ENCODE assay signal across 11 cellular contexts in the genomic region with DNA sequence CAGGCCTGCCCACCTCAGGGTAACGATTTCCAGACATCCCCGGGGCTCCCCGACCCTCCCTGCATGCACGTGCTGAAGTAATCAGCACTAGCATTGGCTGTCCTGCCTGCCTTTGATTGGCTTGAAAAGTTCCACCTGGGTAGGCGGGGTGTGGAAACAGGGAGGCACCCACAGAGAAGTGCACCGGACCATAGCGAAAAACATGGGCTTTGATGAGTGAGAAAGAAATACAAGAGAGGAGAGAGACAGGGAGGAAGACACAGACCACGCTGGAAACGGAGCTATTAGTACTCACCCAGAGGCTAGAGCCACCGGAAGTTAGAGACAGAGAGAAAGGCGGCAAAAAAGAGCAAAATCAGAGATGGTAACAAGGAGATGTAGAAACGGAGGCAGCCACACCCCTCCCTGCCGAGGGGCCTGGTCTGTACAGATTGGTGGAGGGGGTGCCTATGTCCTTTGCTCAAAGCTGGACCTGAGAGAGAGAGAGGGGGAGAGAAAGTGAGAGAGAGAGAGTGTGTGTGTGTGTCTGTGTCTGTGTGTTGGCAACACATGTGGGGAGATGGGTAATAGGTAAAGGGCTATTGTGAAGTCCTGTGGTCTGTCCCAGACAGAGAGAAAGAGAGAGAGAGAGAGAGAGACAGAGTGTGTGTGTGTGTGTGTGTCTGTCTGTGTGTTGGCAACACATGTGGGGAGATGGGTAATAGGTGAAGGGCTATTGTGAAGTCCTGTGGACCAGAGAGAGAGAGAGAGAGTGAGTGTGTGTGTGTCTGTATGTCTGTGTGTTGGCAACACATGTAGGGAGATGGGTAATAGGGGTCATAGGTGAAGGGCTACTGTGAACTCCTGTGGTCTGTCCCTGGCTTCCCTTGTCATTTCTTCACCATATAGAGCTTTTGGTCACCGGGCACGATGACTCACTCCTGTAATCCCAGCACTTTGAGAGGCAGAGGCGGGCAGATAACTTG. TPM values are rescaled to one million over a fixed set of nuclear protein-coding genes. Genes with fewer than 3 reads are reported as not detected.
DNase-seq lines count a peak whose midpoint lies in the region; ATAC-seq and TF ChIP-seq lines count a peak whose summit lies in the region.
"Had no signal": no experiment of that assay in that cellular context is flagged by ENCODE, and none has a peak within 500 bp of the region (broad histone marks: within the 10 kb centered on the region; RNA-seq: fewer than 3 reads in every experiment).

No MANE protein-coding gene starts in this region.

- CTCF ChIA-PET in Caco-2 (lab: Charles Lee) (interaction anchor here (1.3 to 4.0 kb wide), 3 partner anchors 29 to 52 kb away, joined by 4 to 51 read pairs (median 10); a partner anchor contains a TSS), HEK293T (lab: Yijun Ruan, JAX) (interaction anchor here (0.8 to 2.4 kb wide), 4 partner anchors 21 to 53 kb away, joined by 4 to 9 read pairs (median 4); no protein-coding TSS in a partner anchor)

- POLR2A ChIA-PET in Caco-2 (lab: Charles Lee) = no interaction called here
- POLR2A ChIA-PET in HEK293T (lab: Yijun Ruan, JAX) = interaction anchor here (1.4 kb wide), 1 partner anchor 28 kb away, joined by 5 read pairs; a partner anchor contains a TSS

- H3K27ac ChIP-seq in sigmoid colon = no peak overlapping the region

- H3K4me1 ChIP-seq in Caco-2 (0 out of 2 replicates have a peak, but pooled peaks cover 9% of the 10 kb centered on the region), sigmoid colon (peaks cover 0 to 25% (median 24%) of the 10 kb centered on the region in 4 donors)

- no peaks in the 10 kb centered on the region for H3K27me3 Mint-ChIP-seq in Caco-2 (ENCODE audit: insufficient read depth, unreplicated experiment)
- peaks cover 9% of the 10 kb centered on the region for H3K27me3 Mint-ChIP-seq in T-helper 17 cell

- H3K27me3 ChIP-seq in Caco-2 (replicated peaks; ENCODE audit: control insufficient read depth, insufficient read depth, low read length) (no peaks in the 10 kb centered on the region; the same call in 1 of the 2 replicates), sigmoid colon (peaks cover 8 to 50% (median 31%) of the 10 kb centered on the region in 3 donors)

- 19 to 37% methylated on average over 16 of the region's 16 CpGs for WGBS in sigmoid colon, 2 donors

- DNase-seq in Caco-2 (no peak), HEK293T (ENCODE audit: extremely low spot score) (no peak), T-helper 17 cell (no peak), iris pigment epithelial cell (ENCODE audit: low read depth) (peak; percentile 23), sigmoid colon (no peak), NCI-H748 treated with DMSO at 0.1 percent for 48 hours (lab: John Stamatoyannopoulos, UW) (no peak), NCI-H1436 treated with DMSO at 0.1 percent for 48 hours (lab: John Stamatoyannopoulos, UW) (no peak)
- DNase-seq: head of caudate nucleus, mucosa of descending colon had no signal

- intact Hi-C loops in Caco-2 (cut with micrococcal nuclease; ENCODE audit: unreplicated experiment) = no loop called here
- intact Hi-C loops in sigmoid colon (cut with DNase I) = no loop called here

- H3K4me1 Mint-ChIP-seq in Caco-2 (ENCODE audit: low read depth, unreplicated experiment) = peaks cover 21% of the 10 kb centered on the region
- H3K4me1 Mint-ChIP-seq in T-helper 17 cell = peaks cover 22% of the 10 kb centered on the region

- peak overlapping the region; percentile 79 for H3K4me3 Mint-ChIP-seq in Caco-2 (ENCODE audit: unreplicated experiment)
- H3K4me3 Mint-ChIP-seq in T-helper 17 cell = peak overlapping the region; percentile 64

- H3K27ac Mint-ChIP-seq in Caco-2 (ENCODE audit: unreplicated experiment) (no peak overlapping the region), T-helper 17 cell (peak overlapping the region; percentile 87)

- H3K36me3 Mint-ChIP-seq in Caco-2 (ENCODE audit: insufficient read depth, unreplicated experiment) (peaks cover 15% of the 10 kb centered on the region), T-helper 17 cell (ENCODE audit: low read depth) (no peaks in the 10 kb centered on the region)

- no peak for TF ChIP-seq POLR2A in sigmoid colon (IDR thresholded peaks at IDR 0.05)

- no peak for ATAC-seq in T-helper 17 cell
- no peak for ATAC-seq in GM18517 (IDR thresholded peaks at IDR 0.05; ENCODE audit: unreplicated experiment)
- ATAC-seq: mucosa of descending colon had no signal

- no peaks in the 10 kb centered on the region for H3K9me3 Mint-ChIP-seq in Caco-2 (ENCODE audit: unreplicated experiment)

- H3K9me3 ChIP-seq in Caco-2 (no peaks in the 10 kb centered on the region), T-helper 17 cell (ENCODE audit: control insufficient read depth, low read length, poor library complexity, severe bottlenecking) (no peaks in the 10 kb centered on the region), sigmoid colon (no peaks in the 10 kb centered on the region)
- H3K9me3 ChIP-seq: mucosa of descending colon had no signal

- no peak for TF ChIP-seq EP300 in sigmoid colon (IDR thresholded peaks at IDR 0.05)

- H3K36me3 ChIP-seq in Caco-2 (ENCODE audit: control insufficient read depth, insufficient read depth, low read length) = no peaks in the 10 kb centered on the region
- H3K36me3 ChIP-seq in sigmoid colon = peaks cover 0 to 2% (median 0%) of the 10 kb centered on the region in 4 donors

- H3K4me3 ChIP-seq in Caco-2 (ENCODE audit: low read depth, low read length) (no peak overlapping the region), sigmoid colon (no peak overlapping the region)
- H3K4me3 ChIP-seq: mucosa of descending colon had no signal

- no TSS peak for BruUV-seq in Caco-2 (replicated peaks; lab: Mats Ljungman, UMichigan)

- TF ChIP-seq CTCF in Caco-2 (IDR thresholded peaks at IDR 0.05; ENCODE audit: insufficient read depth in 1 of 2, low read depth in 1 of 2, low read length in 1 of 2, severe bottlenecking in 1 of 2, unreplicated experiment in 1 of 2) (no peak), sigmoid colon (IDR thresholded peaks at IDR 0.05) (no peak)

TF ChIP-seq in HEK293T, 16 proteins besides CTCF, POLR2A, EP300 and RAD21:
- TF ChIP-seq ELF4 (IDR thresholded peaks at IDR 0.05) = no peak
- TF ChIP-seq TARDBP (IDR thresholded peaks at IDR 0.05) = peak; percentile 45; the same call in 1 of the 2 replicates
- TF ChIP-seq, protein P1, sequence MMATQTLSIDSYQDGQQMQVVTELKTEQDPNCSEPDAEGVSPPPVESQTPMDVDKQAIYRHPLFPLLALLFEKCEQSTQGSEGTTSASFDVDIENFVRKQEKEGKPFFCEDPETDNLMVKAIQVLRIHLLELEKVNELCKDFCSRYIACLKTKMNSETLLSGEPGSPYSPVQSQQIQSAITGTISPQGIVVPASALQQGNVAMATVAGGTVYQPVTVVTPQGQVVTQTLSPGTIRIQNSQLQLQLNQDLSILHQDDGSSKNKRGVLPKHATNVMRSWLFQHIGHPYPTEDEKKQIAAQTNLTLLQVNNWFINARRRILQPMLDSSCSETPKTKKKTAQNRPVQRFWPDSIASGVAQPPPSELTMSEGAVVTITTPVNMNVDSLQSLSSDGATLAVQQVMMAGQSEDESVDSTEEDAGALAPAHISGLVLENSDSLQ (IDR thresholded peaks at IDR 0.05) = no peak
TF ChIP-seq in HEK293T: peak in this region for 1.

RNA-seq across cellular contexts. Expression of a gene that starts 2.9 kb away (rescaled TPM):
- total RNA-seq in Caco-2 (2022) (not detected in 2 replicates), T-helper 17 cell (not detected), sigmoid colon (not detected)
- polyA plus RNA-seq in sigmoid colon = not detected
- total RNA-seq: chondrocyte, mucosa of descending colon had no signal

RNA-seq across cellular contexts. Expression of a gene that starts 4.3 kb away (rescaled TPM):
- total RNA-seq in Caco-2 (2022) (0.68 TPM in 1 of 2 replicates, not detected in the other), T-helper 17 cell (not detected), sigmoid colon (not detected)
- not detected for polyA plus RNA-seq in sigmoid colon
- total RNA-seq: chondrocyte had no signal

RNA-seq across cellular contexts. Expression of a gene that starts 10.5 kb away (rescaled TPM):
- total RNA-seq in Caco-2 (2022) = not detected in 2 replicates
- not detected for total RNA-seq in T-helper 17 cell
- total RNA-seq in sigmoid colon = not detected
- 1 to 10 TPM in 1 of 3 donors, not detected in 2; 3.0 TPM for polyA plus RNA-seq in sigmoid colon
- total RNA-seq: chondrocyte, mucosa of descending colon had no signal

RNA-seq across cellular contexts. Expression of a gene that starts 15.5 kb away (rescaled TPM):
- not detected in 2 replicates for total RNA-seq in Caco-2 (2022)
- total RNA-seq in T-helper 17 cell = not detected
- not detected for total RNA-seq in sigmoid colon
- not detected for polyA plus RNA-seq in sigmoid colon
- total RNA-seq: mucosa of descending colon had no signal

RNA-seq across cellular contexts. Expression of a gene that starts 22.4 kb away (rescaled TPM):
- total RNA-seq in Caco-2 (2022) (0.49 TPM in 1 of 2 replicates, not detected in the other), T-helper 17 cell (not detected), sigmoid colon (not detected)
- polyA plus RNA-seq in sigmoid colon = not detected
- total RNA-seq: chondrocyte, mucosa of descending colon had no signal
